ENCODE assay signal across 7 cellular contexts in the genomic region with DNA sequence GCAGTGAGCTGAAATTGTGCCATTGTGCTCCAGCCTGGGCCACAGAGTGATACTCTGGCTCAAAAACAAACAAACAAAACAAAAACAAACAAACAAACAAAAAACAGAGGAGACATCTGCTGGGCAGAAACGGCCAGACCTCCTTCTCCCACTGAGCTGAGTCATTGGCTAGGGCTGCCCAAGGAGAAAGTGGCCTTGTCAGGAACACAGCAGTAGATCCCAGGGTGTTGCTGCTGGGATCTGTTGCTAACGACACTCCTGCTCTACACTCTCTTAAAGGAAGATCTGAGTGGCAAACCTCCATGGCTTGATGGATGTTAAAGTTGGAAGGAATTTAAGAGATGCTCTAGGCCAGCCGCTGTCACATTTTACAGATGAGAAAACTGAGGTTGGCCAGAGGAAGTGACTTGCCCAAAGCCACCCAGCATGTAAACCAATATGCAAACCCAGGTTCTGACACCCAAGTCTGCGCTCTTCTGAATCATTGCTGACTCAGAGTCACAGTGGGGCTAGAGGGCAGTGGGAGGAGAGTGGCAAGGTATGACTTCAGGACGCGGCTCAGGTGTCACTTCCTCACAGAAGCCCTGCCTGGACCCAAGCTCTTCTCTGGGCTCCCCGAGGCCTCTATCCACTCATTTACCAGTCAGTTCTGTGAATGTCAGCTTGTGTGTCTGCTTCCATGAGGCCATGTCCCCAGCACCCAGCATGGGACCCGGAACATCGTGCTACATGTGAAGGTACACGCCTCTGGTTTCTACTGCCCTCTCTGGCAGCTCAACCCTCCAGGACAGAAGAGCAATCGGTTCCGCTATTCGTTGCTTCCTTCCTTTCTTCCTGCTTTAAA. TPM values are rescaled to one million over a fixed set of nuclear protein-coding genes. Genes with fewer than 3 reads are reported as not detected.
A peak's percentile ranks its signal among the peaks of the same experiment; 100 is the strongest.
DNase-seq lines count a peak whose midpoint lies in the region; ATAC-seq and TF ChIP-seq lines count a peak whose summit lies in the region.

No MANE protein-coding gene starts in this region.

- H3K27me3 ChIP-seq in H7 (ENCODE audit: control insufficient read depth, insufficient read depth, low read length), result 0 out of 2 replicates have a peak, but pooled peaks cover 1% of the 10 kb centered on the region

- H3K4me3 ChIP-seq in epithelial cell of esophagus (ENCODE audit: low read length) (no peak overlapping the region), H7 (ENCODE audit: insufficient read depth, low read depth, low read length) (no peak overlapping the region)

- no peaks in the 10 kb centered on the region for H3K36me3 ChIP-seq in H7 (replicated peaks; ENCODE audit: control insufficient read depth, insufficient read depth, low read length)

- peak; percentile 79 for ATAC-seq in GM18909 (IDR thresholded peaks at IDR 0.05; ENCODE audit: poor library complexity, unreplicated experiment)
- ATAC-seq in HG02870 (IDR thresholded peaks at IDR 0.05; ENCODE audit: unreplicated experiment), result peak; percentile 85

- no peak for TF ChIP-seq CTCF in epithelial cell of esophagus (IDR thresholded peaks at IDR 0.05; ENCODE audit: insufficient read depth, low read depth, low read length, missing control alignments)

- DNase-seq in RPMI7951 (ENCODE audit: low read depth) (peak; percentile 34), epithelial cell of esophagus (ENCODE audit: low read depth) (peak; percentile 84), LoVo (ENCODE audit: low spot score) (no peak), H7 (no peak), NCI-H1694 (lab: John Stamatoyannopoulos, UW) (no peak)

RNA-seq across cellular contexts. Expression of a gene that starts 11.3 kb away (rescaled TPM):
- total RNA-seq in RPMI7951 (2014; rRNA removed; shearing (Covaris generic)), result 0.84 and 1.5 TPM in 2 replicates
- 11.2 and 12.5 TPM in 2 replicates for total RNA-seq in H7 (2014; rRNA removed; shearing (Covaris generic))

RNA-seq across cellular contexts. Expression of a gene that starts 25.0 kb away (rescaled TPM):
- 701 and 1,063 TPM in 2 replicates for total RNA-seq in RPMI7951 (2014; rRNA removed; shearing (Covaris generic))
- total RNA-seq in H7 (2014; rRNA removed; shearing (Covaris generic)), result 540 and 638 TPM in 2 replicates

Comparison
In these comparisons a context has a peak if more than half of its experiments do, and no peak if none do; other contexts are left out.
1. DNase-seq: peak in RPMI7951 (single experiment) and epithelial cell of esophagus (single experiment); none in LoVo (single experiment), H7 (single experiment) and NCI-H1694 (single experiment).